Comparison of ENCODE assay signal across 8 cellular contexts in the genomic region with DNA sequence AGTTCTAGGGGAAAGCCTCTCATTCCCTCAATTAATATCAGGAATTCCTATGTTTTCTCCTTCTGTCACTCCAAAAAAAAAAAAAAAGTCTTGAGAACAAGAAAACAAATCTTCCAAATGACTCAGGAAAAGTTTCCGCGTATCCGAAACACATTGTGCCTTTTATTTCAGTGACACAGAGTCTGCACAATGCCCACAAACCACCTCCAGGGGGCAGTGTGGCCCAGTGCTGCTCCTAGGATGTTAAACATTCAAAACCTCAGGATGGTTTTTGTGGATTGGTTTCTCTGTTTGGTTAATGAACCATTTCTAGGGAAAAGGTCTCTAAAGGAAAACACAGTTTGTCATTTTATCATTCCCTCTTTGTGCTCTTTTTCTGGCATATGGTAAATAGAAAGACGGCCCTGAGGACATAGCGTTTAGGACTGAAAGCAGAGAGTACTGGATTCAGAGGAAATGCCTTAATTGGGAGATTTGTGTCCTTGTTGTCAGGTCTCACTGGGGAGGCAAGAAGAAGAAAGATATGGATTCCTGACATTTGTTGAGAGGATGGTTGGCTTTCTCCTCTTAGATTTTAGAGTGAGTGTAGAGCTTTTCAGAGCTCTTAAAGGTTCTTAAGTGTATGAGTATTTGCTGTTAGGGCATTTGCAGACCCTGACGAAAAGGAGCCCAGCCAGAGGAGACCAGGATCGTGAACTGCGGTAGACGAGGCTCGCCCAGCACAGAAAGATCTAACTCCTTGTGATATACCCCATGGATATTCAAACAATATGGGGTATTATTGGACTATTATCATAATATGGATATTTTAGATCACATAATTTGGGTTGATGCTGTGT.
A peak's percentile ranks its signal among the peaks of the same experiment; 100 is the strongest.
DNase-seq lines count a peak whose midpoint lies in the region; ATAC-seq and TF ChIP-seq lines count a peak whose summit lies in the region.

No MANE protein-coding gene starts in this region.

- H3K9me2 ChIP-seq in PC-9 (ENCODE audit: insufficient read depth): no peaks in the 10 kb centered on the region

- intact Hi-C loops in PC-9 (cut with micrococcal nuclease; ENCODE audit: unreplicated experiment): loop anchor here (1.0 to 5.0 kb wide), 3 partner anchors 225 to 510 kb away; partner anchors contain the start of genes CTSO and GUCY1A1

- H3K79me2 ChIP-seq in PC-9 (ENCODE audit: low read depth): no peaks in the 10 kb centered on the region

- TF ChIP-seq CTCF in BE2C (IDR thresholded peaks at IDR 0.05; ENCODE audit: low read depth, low read length): peak; percentile 98
- peak; percentile 81 for TF ChIP-seq CTCF in PC-9 (conservative IDR thresholded peaks at IDR 0.05)
- peak; percentile 100 for TF ChIP-seq CTCF in fibroblast of pulmonary artery (IDR thresholded peaks at IDR 0.05; ENCODE audit: low read length, missing control alignments)
- TF ChIP-seq CTCF in nephron (IDR thresholded peaks at IDR 0.05; ENCODE audit: unreplicated experiment in 3 of 3): peak; percentile 97

- BruUV-seq in PC-9 (replicated peaks; lab: Mats Ljungman, UMichigan): no TSS peak

- no peaks in the 10 kb centered on the region for H3F3A ChIP-seq in PC-9 (ENCODE audit: insufficient read depth, low read depth)

- CTCF ChIA-PET in PC-9 (lab: Charles Lee): no interaction called here

- H3K27ac Mint-ChIP-seq in nephron: peak overlapping the region; percentile 80 to 94 (median 90)
- no peak overlapping the region for H3K27ac Mint-ChIP-seq in stimulated activated naive B cell treated with anti-CD40 and anti-IgM and Interleukin-4, amounts not matched to agents 10 μg/mL and 1 μg/mL and 100 μg/mL, for 72 hours

- H3K4me1 Mint-ChIP-seq in nephron: peaks cover 12% of the 10 kb centered on the region
- peaks cover 0 to 6% of the 10 kb centered on the region in 2 donors for H3K4me1 Mint-ChIP-seq in stimulated activated naive B cell treated with anti-CD40 and anti-IgM and Interleukin-4, amounts not matched to agents 10 μg/mL and 1 μg/mL and 100 μg/mL, for 72 hours

- no peaks in the 10 kb centered on the region for H3K36me3 ChIP-seq in BE2C
- H3K36me3 ChIP-seq in PC-9 (ENCODE audit: low read depth): no peaks in the 10 kb centered on the region

- no peaks in the 10 kb centered on the region for H3K9me3 ChIP-seq in BE2C
- no peaks in the 10 kb centered on the region for H3K9me3 ChIP-seq in PC-9 (ENCODE audit: insufficient read depth, low read depth)

- no peaks in the 10 kb centered on the region for H3K36me3 Mint-ChIP-seq in nephron (ENCODE audit: low read depth)
- H3K36me3 Mint-ChIP-seq in stimulated activated naive B cell treated with anti-CD40 and anti-IgM and Interleukin-4, amounts not matched to agents 10 μg/mL and 1 μg/mL and 100 μg/mL, for 72 hours: no peaks in the 10 kb centered on the region

- H3K4me3 Mint-ChIP-seq in nephron: peak overlapping the region in 2 of 3 experiments; percentile 19 to 23
- H3K4me3 Mint-ChIP-seq in stimulated activated naive B cell treated with anti-CD40 and anti-IgM and Interleukin-4, amounts not matched to agents 10 μg/mL and 1 μg/mL and 100 μg/mL, for 72 hours: no peak overlapping the region

- H3K27me3 ChIP-seq in BE2C (no peaks in the 10 kb centered on the region), PC-9 (ENCODE audit: insufficient read depth, low read depth) (no peaks in the 10 kb centered on the region)

- no peaks in the 10 kb centered on the region for H3K27me3 Mint-ChIP-seq in nephron (ENCODE audit: low read depth)
- H3K27me3 Mint-ChIP-seq in stimulated activated naive B cell treated with anti-CD40 and anti-IgM and Interleukin-4, amounts not matched to agents 10 μg/mL and 1 μg/mL and 100 μg/mL, for 72 hours: peaks cover 15 to 23% of the 10 kb centered on the region in 2 donors

- H4K20me1 ChIP-seq in PC-9 (ENCODE audit: insufficient read depth): no peaks in the 10 kb centered on the region

- H3K4me3 ChIP-seq in BE2C (ENCODE audit: low read depth, low read length) (no peak overlapping the region), PC-9 (no peak overlapping the region), fibroblast of pulmonary artery (replicated peaks; ENCODE audit: low read depth, low read length) (peak overlapping the region; percentile 13)

- DNase-seq in BE2C (peak; percentile 76), PC-9 (peak in 1 of 2 experiments; percentile 66), activated T-helper 1 cell treated with Interleukin-2 at 50 U/mL for 16 hours (ENCODE audit: low read depth) (peak; percentile 5), fibroblast of pulmonary artery (ENCODE audit: low read depth) (peak; percentile 78)
- peak; percentile 22 for DNase-seq in stimulated activated naive B cell treated with anti-CD40 and anti-IgM and Interleukin-4, amounts not matched to agents 10 μg/mL and 1 μg/mL and 100 μg/mL, for 72 hours

- no peak overlapping the region for H2AFZ ChIP-seq in PC-9

- POLR2A ChIA-PET in PC-9 (lab: Charles Lee; ENCODE audit: unreplicated experiment): no interaction called here

- peak; percentile 90 for ATAC-seq in GM19023 (IDR thresholded peaks at IDR 0.05; ENCODE audit: unreplicated experiment)
- ATAC-seq in HG03432 (IDR thresholded peaks at IDR 0.05; ENCODE audit: unreplicated experiment): peak; percentile 92
- ATAC-seq in stimulated activated naive B cell treated with anti-CD40 and anti-IgM and Interleukin-4, amounts not matched to agents 10 μg/mL and 1 μg/mL and 100 μg/mL, for 72 hours (replicated peaks): peak; percentile 51 to 61

- no peaks in the 10 kb centered on the region for H3K9me3 Mint-ChIP-seq in nephron
- H3K9me3 Mint-ChIP-seq in stimulated activated naive B cell treated with anti-CD40 and anti-IgM and Interleukin-4, amounts not matched to agents 10 μg/mL and 1 μg/mL and 100 μg/mL, for 72 hours: no peaks in the 10 kb centered on the region

- no peak overlapping the region for H3K4me2 ChIP-seq in PC-9

- peaks cover 4% of the 10 kb centered on the region for H3K4me1 ChIP-seq in BE2C
- H3K4me1 ChIP-seq in PC-9 (replicated peaks; ENCODE audit: insufficient read depth): no peaks in the 10 kb centered on the region

- H3K27ac ChIP-seq in PC-9: no peak overlapping the region

Comparison
In these comparisons a context has a peak if more than half of its experiments do, and no peak if none do; other contexts are left out.
1. H3K4me3 Mint-ChIP-seq: peak in nephron (2 of 3); none in stimulated activated naive B cell treated with anti-CD40 and anti-IgM and Interleukin-4, amounts not matched to agents 10 μg/mL and 1 μg/mL and 100 μg/mL, for 72 hours (0 of 2).
2. Peak in every context shown above with its lines, with median percentiles within 50 percentile points of each other: CTCF ChIP-seq and ATAC-seq.